In the genomic region with DNA sequence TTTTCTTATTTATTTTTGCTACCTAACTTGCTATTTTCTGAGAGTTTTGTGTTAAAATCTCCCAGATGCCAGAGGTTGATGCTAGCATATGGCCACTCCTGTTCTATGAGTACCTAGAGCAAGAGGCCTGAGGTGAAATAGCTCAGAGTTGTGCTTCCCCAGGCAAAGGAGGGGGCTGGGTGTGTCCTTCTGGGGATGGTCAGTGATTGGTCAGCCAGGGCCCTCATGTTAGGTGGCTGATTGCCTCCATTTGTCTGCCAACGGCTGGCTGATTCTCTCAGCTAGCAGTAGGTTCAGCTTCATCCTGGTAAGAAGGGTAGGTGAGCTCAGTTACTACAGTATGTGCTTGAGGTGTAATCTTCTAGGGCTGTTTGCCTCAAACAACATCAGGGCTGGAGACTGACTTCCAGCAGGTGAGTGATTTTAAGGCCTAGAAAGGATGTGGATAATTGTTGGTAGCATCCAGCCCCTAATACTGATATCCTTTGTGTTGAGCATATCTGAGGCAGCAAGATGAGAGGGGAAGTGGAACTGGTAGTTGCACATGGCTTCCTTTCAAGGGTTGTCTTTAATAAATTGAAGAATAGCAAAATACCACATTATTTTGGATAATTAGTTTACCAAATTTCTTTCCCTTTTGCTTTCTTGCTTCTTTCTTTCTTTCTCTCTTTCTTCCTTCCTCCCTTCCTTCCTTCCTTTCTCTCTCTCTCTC, we compare ENCODE assay signal across 1 cellular context.
TF ChIP-seq lines count a peak whose summit lies in the region.

No MANE protein-coding gene starts in this region.

TF ChIP-seq in WTC11, 78 proteins besides CTCF, POLR2A, EP300 and RAD21:
- no peak for TF ChIP-seq SMAD4 (CRISPR knock-in tag; IDR thresholded peaks at IDR 0.05)
- TF ChIP-seq SOX15 (CRISPR knock-in tag; IDR thresholded peaks at IDR 0.05) = no peak
- no peak for TF ChIP-seq TP53 (CRISPR knock-in tag; IDR thresholded peaks at IDR 0.05)
- TF ChIP-seq NFE2L1 (CRISPR knock-in tag; IDR thresholded peaks at IDR 0.05) = no peak
- TF ChIP-seq PREB (CRISPR knock-in tag; IDR thresholded peaks at IDR 0.05; ENCODE audit: borderline replicate concordance) = no peak
- TF ChIP-seq ZNF512 (CRISPR knock-in tag; IDR thresholded peaks at IDR 0.05; ENCODE audit: borderline replicate concordance) = 0 out of 2 replicates have a peak, but pooled peaks have one; percentile 20
